8 cellular contexts compared by ENCODE assay signal in genomic region chr6:13795041-13795748, GRCh38. TPM values are rescaled to one million over a fixed set of nuclear protein-coding genes. Genes with fewer than 3 reads are reported as not detected.
DNase-seq lines count a peak whose midpoint lies in the region; ATAC-seq, FAIRE-seq and TF ChIP-seq lines count a peak whose summit lies in the region.

No MANE protein-coding gene starts in this region.

- no peaks in the 10 kb centered on the region for H3K4me1 ChIP-seq in left lung

- intact Hi-C loops in left lung (cut with DNase I) = loop anchor here in 1 of 2 donors (5.0 kb wide), 1 partner anchor 272 kb away; no protein-coding TSS in a partner anchor

- TF ChIP-seq CTCF in left lung (IDR thresholded peaks at IDR 0.05) = peak; percentile 92 to 93

- DNase-seq in Ammon's horn (ENCODE audit: low spot score) (peak; percentile 87), NCI-H510A (lab: John Stamatoyannopoulos, UW) (peak; percentile 37), left lung (peak; percentile 79 to 83)
- DNase-seq in activated CD4-positive, alpha-beta T cell treated with anti-CD3 and anti-CD28 coated beads for 24 hours (ENCODE audit: low read depth in 2 of 2) = peak; percentile 85 to 88
- DNase-seq in stimulated activated CD4-positive, alpha-beta T cell treated with anti-CD3 and anti-CD28 coated beads, Interleukin-4, amount 100 ng/mL, for 48 hours (ENCODE audit: low read depth in 2 of 2) = peak; percentile 83 to 84

- FAIRE-seq in colon (lab: Jason Lieb, UNC) = peak; percentile 84

- no peaks in the 10 kb centered on the region for H3K27me3 ChIP-seq in left lung

- H3K9me3 ChIP-seq in left lung = no peaks in the 10 kb centered on the region

- H3K4me3 ChIP-seq in left lung = no peak overlapping the region

- no peak overlapping the region for H3K27ac ChIP-seq in left lung

- ATAC-seq in GM18909 (IDR thresholded peaks at IDR 0.05; ENCODE audit: poor library complexity, unreplicated experiment) (peak; percentile 84), HG03342 (IDR thresholded peaks at IDR 0.05; ENCODE audit: unreplicated experiment) (peak; percentile 83), left lung (peak; percentile 98)

- peaks cover 0 to 67% of the 10 kb centered on the region in 2 donors for H3K36me3 ChIP-seq in left lung

RNA-seq across cellular contexts. Expression of gene MCUR1, which starts 19.2 kb away (rescaled TPM):
- total RNA-seq in left lung = 10 to 100 TPM; 25.3 to 31.3 TPM

Comparison
In these comparisons a context has a peak if more than half of its experiments do, and no peak if none do; other contexts are left out.
1. DNase-seq: peak in every context shown above with its lines; median percentile 87 in Ammon's horn; 86 in activated CD4-positive, alpha-beta T cell treated with anti-CD3 and anti-CD28 coated beads for 24 hours; 84 in stimulated activated CD4-positive, alpha-beta T cell treated with anti-CD3 and anti-CD28 coated beads, Interleukin-4, amount 100 ng/mL, for 48 hours; 81 in left lung; 37 in NCI-H510A.